ENCODE assay signal across 1 cellular context in the genomic region with DNA sequence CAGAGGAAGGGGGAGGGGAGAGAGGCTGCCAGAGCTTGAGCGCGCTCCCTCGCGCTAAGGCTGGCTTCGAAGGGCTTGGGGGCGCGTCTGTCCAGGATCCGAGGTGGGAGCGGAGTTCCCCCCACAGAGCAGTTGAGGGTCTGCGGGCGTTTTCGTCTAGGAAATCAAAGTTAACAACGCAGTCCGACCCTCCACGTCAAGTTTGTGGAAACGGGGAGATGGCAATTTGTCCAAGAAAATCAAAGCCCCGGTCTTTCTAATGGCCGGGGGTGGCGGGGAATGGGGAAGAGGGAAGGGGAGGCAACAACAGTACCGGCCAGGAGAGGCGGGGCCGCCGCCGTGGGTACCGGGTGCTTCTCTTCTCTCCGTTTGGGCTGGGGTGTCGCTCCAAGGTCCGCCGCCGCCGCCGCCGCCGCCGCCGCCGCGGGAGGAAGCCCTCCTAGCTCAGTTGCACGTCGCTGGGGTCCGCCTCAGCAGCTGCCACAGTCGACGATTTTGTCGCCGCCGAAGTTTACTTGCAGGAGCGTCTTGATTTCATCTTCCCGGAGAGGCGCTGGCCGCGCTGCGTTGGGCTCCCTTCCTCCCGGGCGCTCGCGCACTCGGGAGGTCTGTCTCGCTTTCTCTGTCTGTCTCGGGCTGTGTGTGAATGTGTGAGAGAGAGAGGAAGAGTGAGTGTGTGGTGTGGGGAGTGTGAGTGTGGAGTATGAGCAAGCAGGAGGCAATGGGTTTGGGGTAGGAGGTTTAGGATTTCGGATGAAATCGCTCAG.
TF ChIP-seq lines count a peak whose summit lies in the region.

No MANE protein-coding gene starts in this region.

TF ChIP-seq in H1, 55 proteins besides CTCF, POLR2A, EP300 and RAD21 (continued from another document):
- TF ChIP-seq RBBP5 (IDR thresholded peaks at IDR 0.05; ENCODE audit: borderline replicate concordance, low read depth, low read length) (no peak), KDM1A (IDR thresholded peaks at IDR 0.05; ENCODE audit: borderline replicate concordance, low read length) (no peak), SIRT6 (IDR thresholded peaks at IDR 0.05; ENCODE audit: low read length) (no peak), RNF2 (IDR thresholded peaks at IDR 0.05; ENCODE audit: borderline replicate concordance, low read depth, low read length, missing control alignments, poor library complexity, severe bottlenecking) (peak; percentile 36), KDM4A (IDR thresholded peaks at IDR 0.05; ENCODE audit: low read depth, low read length, severe bottlenecking) (peak; percentile 21)
TF ChIP-seq in H1: peak in this region for 4.
